Comparison of ENCODE assay signal across 8 cellular contexts in the genomic region with DNA sequence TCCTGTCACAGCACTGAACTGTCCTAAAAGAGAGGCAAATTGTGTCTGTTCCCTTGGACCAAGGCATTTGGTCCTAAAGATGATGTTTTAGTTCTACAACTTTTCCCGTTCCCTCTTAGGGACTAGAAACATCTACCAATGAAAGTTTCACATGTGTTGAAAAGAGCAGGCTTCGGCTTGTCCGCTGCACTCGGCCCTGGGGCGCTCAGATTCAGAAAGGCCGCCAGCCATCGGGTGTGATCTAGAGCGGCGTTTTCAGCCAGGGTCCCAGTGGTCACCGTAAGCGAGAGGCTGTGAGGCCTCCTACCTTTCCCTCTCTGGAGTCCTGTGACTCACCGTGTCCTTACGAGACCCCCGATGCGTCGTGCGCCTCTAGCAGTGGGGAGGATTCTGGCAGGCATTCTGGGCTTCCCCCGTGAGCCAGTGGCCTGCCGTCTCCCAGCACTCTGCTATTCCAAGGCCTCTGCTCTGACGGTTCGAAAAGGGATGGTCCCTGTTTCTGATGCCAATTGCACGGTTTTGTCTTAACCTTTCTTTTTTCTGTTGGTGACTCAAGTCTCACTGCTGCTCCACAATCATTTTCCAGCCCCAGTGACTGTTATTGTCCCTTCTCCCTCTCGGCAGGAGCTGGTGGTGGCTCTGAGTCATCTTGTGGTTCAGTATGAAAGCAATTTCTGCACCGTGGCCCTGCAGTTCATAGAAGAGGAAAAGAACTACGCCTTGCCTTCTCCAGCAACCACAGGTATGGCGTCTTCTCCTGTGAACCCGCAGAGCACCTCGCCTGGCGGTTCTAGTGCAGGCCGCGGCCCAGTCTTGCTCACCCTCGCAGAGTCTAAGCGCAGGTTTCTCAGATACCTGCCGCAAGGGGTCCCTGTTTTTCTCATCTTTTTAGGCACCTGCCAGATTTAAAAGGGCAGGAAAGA.
DNase-seq lines count a peak whose midpoint lies in the region; ATAC-seq and TF ChIP-seq lines count a peak whose summit lies in the region.

No MANE protein-coding gene starts in this region.

- H3K27ac Mint-ChIP-seq in naive B cell, result peak overlapping the region in 4 of 6 donors; percentile 17 to 80 (median 53)
- H3K27ac Mint-ChIP-seq in stimulated activated effector memory CD8-positive, alpha-beta T cell treated with anti-CD3 and anti-CD28 coated beads, Interleukin-12 subunit alpha, Interleukin-12 subunit beta, amount 100 ng/mL, for 72 hours, result peak overlapping the region; percentile 97

- peak overlapping the region; percentile 47 for H3K9ac ChIP-seq in IMR-90 (ENCODE audit: low read depth, low read length)

- peaks cover 14 to 43% of the 10 kb centered on the region in 2 experiments for H3K79me1 ChIP-seq in IMR-90 (ENCODE audit: low read depth in 1 of 2, low read length in 2 of 2)

- H4K8ac ChIP-seq in IMR-90 (ENCODE audit: low read depth in 2 of 2, low read length in 2 of 2), result peak overlapping the region; percentile 93

- dilution Hi-C loops in IMR-90 (cut with HindIII; ENCODE audit: low sequenced_read_pairs, unreplicated experiment), result no loop called here

- H3K27me3 Mint-ChIP-seq in naive B cell, result no peaks in the 10 kb centered on the region

- TF ChIP-seq POLR2A in IMR-90 (IDR thresholded peaks at IDR 0.05; ENCODE audit: low read depth, low read length), result peak; percentile 67; the same call in 1 of the 2 replicates

- peak overlapping the region; percentile 83 for H3K23ac ChIP-seq in IMR-90 (ENCODE audit: low read depth, low read length)

- no peaks in the 10 kb centered on the region; the same call in 1 of the 2 replicates for H4K20me1 ChIP-seq in IMR-90 (ENCODE audit: insufficient read depth, low read length)

- peak overlapping the region; percentile 94 for H3K4ac ChIP-seq in IMR-90 (ENCODE audit: low read depth, low read length)

- peak overlapping the region; percentile 98 for H2AK5ac ChIP-seq in IMR-90 (ENCODE audit: low read depth, low read length)

- peak overlapping the region; percentile 95 for H4K91ac ChIP-seq in IMR-90 (ENCODE audit: insufficient read depth, low read depth, low read length)

- peak; percentile 39 for ATAC-seq in GM19455 (IDR thresholded peaks at IDR 0.05; ENCODE audit: unreplicated experiment)
- ATAC-seq in IMR-90 (ENCODE audit: low read depth), result peak; percentile 64
- no peak for ATAC-seq in naive B cell (ENCODE audit: low read depth in 2 of 2)
- peak; percentile 75 for ATAC-seq in stimulated activated effector memory CD8-positive, alpha-beta T cell treated with anti-CD3 and anti-CD28 coated beads, Interleukin-12 subunit alpha, Interleukin-12 subunit beta, amount 100 ng/mL, for 72 hours

- H3K4me1 Mint-ChIP-seq in naive B cell, result peaks cover 8 to 17% (median 11%) of the 10 kb centered on the region in 3 donors
- peaks cover 87% of the 10 kb centered on the region for H3K4me1 Mint-ChIP-seq in stimulated activated effector memory CD8-positive, alpha-beta T cell treated with anti-CD3 and anti-CD28 coated beads, Interleukin-12 subunit alpha, Interleukin-12 subunit beta, amount 100 ng/mL, for 72 hours

- H4K5ac ChIP-seq in IMR-90 (ENCODE audit: low read depth, low read length), result peak overlapping the region; percentile 54

- H3K36me3 Mint-ChIP-seq in naive B cell, result peaks cover 6 to 30% of the 10 kb centered on the region in 2 donors
- peaks cover 84% of the 10 kb centered on the region for H3K36me3 Mint-ChIP-seq in stimulated activated effector memory CD8-positive, alpha-beta T cell treated with anti-CD3 and anti-CD28 coated beads, Interleukin-12 subunit alpha, Interleukin-12 subunit beta, amount 100 ng/mL, for 72 hours

- peak overlapping the region; percentile 43 for H3K4me2 ChIP-seq in IMR-90 (ENCODE audit: low read depth, low read length)

- H2AFZ ChIP-seq in IMR-90 (replicated peaks; ENCODE audit: low read length, poor library complexity), result peak overlapping the region; percentile 14

- TF ChIP-seq RAD21 in IMR-90 (IDR thresholded peaks at IDR 0.05; ENCODE audit: low read length), result no peak

- no peak for TF ChIP-seq CTCF in A673 (conservative IDR thresholded peaks at IDR 0.05; ENCODE audit: low read depth, low read length)
- 0 out of 2 replicates have a peak, but pooled peaks have one; percentile 2 for TF ChIP-seq CTCF in IMR-90 (conservative IDR thresholded peaks at IDR 0.05; ENCODE audit: low read depth, low read length)

- peaks cover 17% of the 10 kb centered on the region for H3K9me1 ChIP-seq in IMR-90 (ENCODE audit: insufficient read depth, low read length)

- H3K4me1 ChIP-seq in A673 (ENCODE audit: insufficient read depth, low read length, poor library complexity, severe bottlenecking) (no peaks in the 10 kb centered on the region), IMR-90 (ENCODE audit: control insufficient read depth, insufficient read depth, low read length) (peaks cover 29% of the 10 kb centered on the region)

- H2BK120ac ChIP-seq in IMR-90 (ENCODE audit: low read depth, low read length), result peak overlapping the region; percentile 93

- peak overlapping the region; percentile 97 for H2AK9ac ChIP-seq in IMR-90 (replicated peaks; ENCODE audit: low read depth, low read length, poor library complexity)

- WGBS in IMR-90 (ENCODE audit: extremely low coverage in 2 of 2, insufficient read length in 1 of 2), 2 experiments, result 56% methylated on average over 14 of the region's 34 CpGs; no CpG with 5 or more reads in 1 of the 2 experiments

- DNase-seq in A673 (ENCODE audit: low spot score) (peak; percentile 25), IMR-90 (peak; percentile 94), naive B cell (no peak), NCI-H1105 (lab: John Stamatoyannopoulos, UW) (no peak)
- peak; percentile 50 to 63 (median 58) for DNase-seq in activated CD4-positive, CD25-positive, alpha-beta regulatory T cell (lab: John Stamatoyannopoulos, UW)
- DNase-seq in central memory CD4-positive, alpha-beta T cell, result peak; percentile 86
- peak; percentile 63 to 91 for DNase-seq in stimulated activated effector memory CD8-positive, alpha-beta T cell treated with anti-CD3 and anti-CD28 coated beads, Interleukin-12 subunit alpha, Interleukin-12 subunit beta, amount 100 ng/mL, for 72 hours (ENCODE audit: low spot score in 2 of 2)

- no peak overlapping the region for H3K4me3 ChIP-seq in A673 (ENCODE audit: low read depth, low read length, poor library complexity, severe bottlenecking)
- H3K4me3 ChIP-seq in IMR-90 (ENCODE audit: insufficient read depth, low read depth, low read length), result peak overlapping the region; percentile 1; the same call in 1 of the 2 replicates

- H3K4me3 Mint-ChIP-seq in naive B cell, result no peak overlapping the region
- peak overlapping the region; percentile 66 for H3K4me3 Mint-ChIP-seq in stimulated activated effector memory CD8-positive, alpha-beta T cell treated with anti-CD3 and anti-CD28 coated beads, Interleukin-12 subunit alpha, Interleukin-12 subunit beta, amount 100 ng/mL, for 72 hours

- H3K18ac ChIP-seq in IMR-90 (ENCODE audit: low read depth, low read length), result peak overlapping the region; percentile 97

- CTCF ChIA-PET in A673 (lab: Charles Lee), result no interaction called here
- CTCF ChIA-PET in IMR-90 (lab: Yijun Ruan, JAX), result interaction anchor here (1.0 kb wide), 1 partner anchor 36 kb away, joined by 3 read pairs; no protein-coding TSS in a partner anchor

- peak overlapping the region; percentile 97 for H3K14ac ChIP-seq in IMR-90 (replicated peaks; ENCODE audit: low read depth, low read length)

- peak overlapping the region; percentile 94 for H2BK15ac ChIP-seq in IMR-90 (ENCODE audit: low read depth, low read length)

- H3K27me3 ChIP-seq in A673 (replicated peaks; ENCODE audit: insufficient read depth, low read depth, low read length, poor library complexity) (no peaks in the 10 kb centered on the region), IMR-90 (ENCODE audit: control insufficient read depth, insufficient read depth, low read length) (no peaks in the 10 kb centered on the region)

- in situ Hi-C loops in IMR-90 (cut with MboI; ENCODE audit: low sequenced_read_pairs), result no loop called here

- intact Hi-C loops in A673 (cut with micrococcal nuclease; ENCODE audit: unreplicated experiment) (no loop called here), IMR-90 (cut with micrococcal nuclease) (loop anchor here (1.0 to 10.0 kb wide), 4 partner anchors 59 to 464 kb away; a partner anchor contains a TSS)

- BruUV-seq in A673 (replicated peaks; lab: Mats Ljungman, UMichigan) (no TSS peak), IMR-90 (replicated peaks; lab: Mats Ljungman, UMichigan) (no TSS peak)

- peak overlapping the region; percentile 90 for H2BK20ac ChIP-seq in IMR-90 (ENCODE audit: low read depth, low read length)

- peak overlapping the region; percentile 96 for H3K56ac ChIP-seq in IMR-90 (ENCODE audit: extremely low read depth, insufficient read depth, low read length)

- H3K36me3 ChIP-seq in A673 (ENCODE audit: insufficient read depth, low read length, poor library complexity, severe bottlenecking) (peaks cover 2% of the 10 kb centered on the region), IMR-90 (ENCODE audit: control insufficient read depth, insufficient read depth, low read length) (peaks cover 24% of the 10 kb centered on the region)

- H3K9me3 Mint-ChIP-seq in naive B cell, result no peaks in the 10 kb centered on the region
- no peaks in the 10 kb centered on the region for H3K9me3 Mint-ChIP-seq in stimulated activated effector memory CD8-positive, alpha-beta T cell treated with anti-CD3 and anti-CD28 coated beads, Interleukin-12 subunit alpha, Interleukin-12 subunit beta, amount 100 ng/mL, for 72 hours

- POLR2A ChIA-PET in A673 (lab: Charles Lee; ENCODE audit: low non-redundant PET), result no interaction called here
- POLR2A ChIA-PET in IMR-90 (lab: Charles Lee; ENCODE audit: unreplicated experiment), result interaction anchor here (0.9 kb wide), 1 partner anchor 437 kb away, joined by 4 read pairs; no protein-coding TSS in a partner anchor

- peak overlapping the region; percentile 96 for H2BK5ac ChIP-seq in IMR-90 (ENCODE audit: low read depth, low read length, poor library complexity, severe bottlenecking)

- H3K9me3 ChIP-seq in A673 (ENCODE audit: low read depth, low read length, poor library complexity, severe bottlenecking) (no peaks in the 10 kb centered on the region), IMR-90 (ENCODE audit: control insufficient read depth, insufficient read depth, low read length) (no peaks in the 10 kb centered on the region)

- H3K27ac ChIP-seq in A673 (ENCODE audit: low read depth, low read length, poor library complexity, severe bottlenecking) (no peak overlapping the region), IMR-90 (ENCODE audit: insufficient read depth, low read length) (peak overlapping the region; percentile 94)

TF ChIP-seq in IMR-90, 13 proteins besides CTCF, POLR2A, EP300 and RAD21 (continues in another document):
- TF ChIP-seq, protein P1, sequence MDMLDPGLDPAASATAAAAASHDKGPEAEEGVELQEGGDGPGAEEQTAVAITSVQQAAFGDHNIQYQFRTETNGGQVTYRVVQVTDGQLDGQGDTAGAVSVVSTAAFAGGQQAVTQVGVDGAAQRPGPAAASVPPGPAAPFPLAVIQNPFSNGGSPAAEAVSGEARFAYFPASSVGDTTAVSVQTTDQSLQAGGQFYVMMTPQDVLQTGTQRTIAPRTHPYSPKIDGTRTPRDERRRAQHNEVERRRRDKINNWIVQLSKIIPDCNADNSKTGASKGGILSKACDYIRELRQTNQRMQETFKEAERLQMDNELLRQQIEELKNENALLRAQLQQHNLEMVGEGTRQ (IDR thresholded peaks at IDR 0.05; ENCODE audit: low read depth, low read length), result no peak
- TF ChIP-seq BHLHE40 (IDR thresholded peaks at IDR 0.05; ENCODE audit: low read depth, low read length) (peak; percentile 76), MXI1 (IDR thresholded peaks at IDR 0.05; ENCODE audit: borderline replicate concordance, low read depth, low read length) (no peak)

Comparison
In these comparisons a context has a peak if more than half of its experiments do, and no peak if none do; other contexts are left out.
1. DNase-seq: peak in A673 (single experiment), IMR-90 (single experiment), activated CD4-positive, CD25-positive, alpha-beta regulatory T cell (4 of 4), central memory CD4-positive, alpha-beta T cell (single experiment) and stimulated activated effector memory CD8-positive, alpha-beta T cell treated with anti-CD3 and anti-CD28 coated beads, Interleukin-12 subunit alpha, Interleukin-12 subunit beta, amount 100 ng/mL, for 72 hours (2 of 2); none in naive B cell (single experiment) and NCI-H1105 (single experiment).
2. ATAC-seq: peak in GM19455 (single experiment), IMR-90 (single experiment) and stimulated activated effector memory CD8-positive, alpha-beta T cell treated with anti-CD3 and anti-CD28 coated beads, Interleukin-12 subunit alpha, Interleukin-12 subunit beta, amount 100 ng/mL, for 72 hours (single experiment); none in naive B cell (0 of 2).